In genomic region chr12:111304642-111305071, GRCh38 we compare ENCODE assay signal across 8 cellular contexts.
DNase-seq lines count a peak whose midpoint lies in the region; ATAC-seq and TF ChIP-seq lines count a peak whose summit lies in the region.

No MANE protein-coding gene starts in this region.

- peak; percentile 39 for DNase-seq in Calu3
- peak; percentile 16 to 30 for DNase-seq in Kasumi-1 (lab: John Stamatoyannopoulos, UW)
- DNase-seq in activated naive CD8-positive, alpha-beta T cell treated with anti-CD3 and anti-CD28 coated beads, Interleukin-2, amount 10 ng/mL, durations not matched to agents 7 days and 5 days: peak; percentile 58
- DNase-seq in AG08395 (ENCODE audit: low spot score): no peak
- DNase-seq in NCI-H1694 (lab: John Stamatoyannopoulos, UW): no peak

- POLR2A ChIA-PET in activated naive CD8-positive, alpha-beta T cell treated with anti-CD3 and anti-CD28 coated beads, Interleukin-2, amount 10 ng/mL, durations not matched to agents 7 days and 5 days (lab: Charles Lee): no interaction called here

- TF ChIP-seq CTCF in Calu3 (IDR thresholded peaks at IDR 0.05; ENCODE audit: unreplicated experiment) (peak; percentile 91), nephron (IDR thresholded peaks at IDR 0.05; ENCODE audit: unreplicated experiment in 3 of 3) (peak; percentile 36 to 52 (median 42))

- intact Hi-C loops in Calu3 (cut with micrococcal nuclease; ENCODE audit: unreplicated experiment): no loop called here

- no peak for ATAC-seq in activated naive CD8-positive, alpha-beta T cell treated with anti-CD3 and anti-CD28 coated beads, Interleukin-2, amount 10 ng/mL, durations not matched to agents 7 days and 5 days (ENCODE audit: low read depth)
- no peak for ATAC-seq in HG03135 (IDR thresholded peaks at IDR 0.05; ENCODE audit: unreplicated experiment)
- no peak for ATAC-seq in GM21723 (IDR thresholded peaks at IDR 0.05; ENCODE audit: unreplicated experiment)

- H3K27me3 Mint-ChIP-seq in Calu3 (ENCODE audit: unreplicated experiment): peaks cover 45% of the 10 kb centered on the region
- H3K27me3 Mint-ChIP-seq in activated naive CD8-positive, alpha-beta T cell treated with anti-CD3 and anti-CD28 coated beads, Interleukin-2, amount 10 ng/mL, durations not matched to agents 7 days and 5 days: no peaks in the 10 kb centered on the region
- H3K27me3 Mint-ChIP-seq in nephron (ENCODE audit: low read depth): no peaks in the 10 kb centered on the region

- BruUV-seq in Calu3 (replicated peaks; lab: Mats Ljungman, UMichigan): no TSS peak

- H3K4me1 Mint-ChIP-seq in Calu3 (ENCODE audit: low read depth, unreplicated experiment) (no peaks in the 10 kb centered on the region), nephron (no peaks in the 10 kb centered on the region)
- H3K4me1 Mint-ChIP-seq in activated naive CD8-positive, alpha-beta T cell treated with anti-CD3 and anti-CD28 coated beads, Interleukin-2, amount 10 ng/mL, durations not matched to agents 7 days and 5 days: peaks cover 2% of the 10 kb centered on the region

- H3K27ac Mint-ChIP-seq in Calu3 (ENCODE audit: unreplicated experiment) (no peak overlapping the region), nephron (no peak overlapping the region)
- H3K27ac Mint-ChIP-seq in activated naive CD8-positive, alpha-beta T cell treated with anti-CD3 and anti-CD28 coated beads, Interleukin-2, amount 10 ng/mL, durations not matched to agents 7 days and 5 days: no peak overlapping the region

- H3K36me3 Mint-ChIP-seq in Calu3 (ENCODE audit: insufficient read depth, unreplicated experiment): no peaks in the 10 kb centered on the region
- peaks cover 7% of the 10 kb centered on the region for H3K36me3 Mint-ChIP-seq in activated naive CD8-positive, alpha-beta T cell treated with anti-CD3 and anti-CD28 coated beads, Interleukin-2, amount 10 ng/mL, durations not matched to agents 7 days and 5 days
- H3K36me3 Mint-ChIP-seq in nephron (ENCODE audit: low read depth): peaks cover 25% of the 10 kb centered on the region

- CTCF ChIA-PET in Calu3 (lab: Charles Lee): interaction anchor here (0.5 kb wide), 1 partner anchor 1420 kb away, joined by 8 read pairs; no protein-coding TSS in a partner anchor

- H3K9me3 Mint-ChIP-seq in Calu3 (ENCODE audit: low read depth, unreplicated experiment) (peaks cover 7% of the 10 kb centered on the region), nephron (peaks cover 13% of the 10 kb centered on the region)
- H3K9me3 Mint-ChIP-seq in activated naive CD8-positive, alpha-beta T cell treated with anti-CD3 and anti-CD28 coated beads, Interleukin-2, amount 10 ng/mL, durations not matched to agents 7 days and 5 days: peaks cover 15% of the 10 kb centered on the region

- H3K4me3 Mint-ChIP-seq in Calu3 (ENCODE audit: low read depth, unreplicated experiment) (no peak overlapping the region), nephron (no peak overlapping the region)
- H3K4me3 Mint-ChIP-seq in activated naive CD8-positive, alpha-beta T cell treated with anti-CD3 and anti-CD28 coated beads, Interleukin-2, amount 10 ng/mL, durations not matched to agents 7 days and 5 days: no peak overlapping the region

Comparison
In these comparisons a context has a peak if more than half of its experiments do, and no peak if none do; other contexts are left out.
1. DNase-seq: peak in Calu3 (single experiment), Kasumi-1 (2 of 2) and activated naive CD8-positive, alpha-beta T cell treated with anti-CD3 and anti-CD28 coated beads, Interleukin-2, amount 10 ng/mL, durations not matched to agents 7 days and 5 days (single experiment); none in AG08395 (single experiment) and NCI-H1694 (single experiment).